Comparison of ENCODE assay signal across 14 cellular contexts in genomic region chr1:16150508-16150907, GRCh38. TPM values are rescaled to one million over a fixed set of nuclear protein-coding genes. Genes with fewer than 3 reads are reported as not detected.
DNase-seq lines count a peak whose midpoint lies in the region; ATAC-seq, FAIRE-seq and TF ChIP-seq lines count a peak whose summit lies in the region.
"Had no signal": no experiment of that assay in that cellular context is flagged by ENCODE, and none has a peak within 500 bp of the region (broad histone marks: within the 10 kb centered on the region; RNA-seq: fewer than 3 reads in every experiment).

No MANE protein-coding gene starts in this region.

- H3K27ac ChIP-seq in HEK293 (ENCODE audit: extremely low read depth, low read depth, low read length), result no peak overlapping the region
- H3K27ac ChIP-seq in ascending aorta, result peak overlapping the region; percentile 2 to 84
- peak overlapping the region; percentile 86 for H3K27ac ChIP-seq in HepG2 (ENCODE audit: extremely low read length, insufficient read depth, low read length)
- H3K27ac ChIP-seq in stomach, result peak overlapping the region in 4 of 5 donors; percentile 21 to 95 (median 92)
- no peak overlapping the region for H3K27ac ChIP-seq in GM23248

- H3K9ac ChIP-seq in HepG2 (ENCODE audit: insufficient read depth, low read depth, low read length) (0 out of 2 replicates have a peak overlapping the region, but pooled peaks have one; percentile 9), GM23248 (no peak overlapping the region)

- H3K36me3 ChIP-seq in HEK293 (ENCODE audit: control insufficient read depth in 2 of 2, insufficient read depth in 1 of 2, low read length in 2 of 2), result peaks cover 5 to 54% of the 10 kb centered on the region in 2 experiments; a peak in 2 of 3 replicates
- H3K36me3 ChIP-seq in ascending aorta, result peaks cover 9 to 34% of the 10 kb centered on the region in 2 donors
- peaks cover 26 to 52% of the 10 kb centered on the region in 2 experiments for H3K36me3 ChIP-seq in HepG2 (replicated peaks in 1 of 2; ENCODE audit: control insufficient read depth in 1 of 2, insufficient read depth in 2 of 2, low read length in 2 of 2)
- peaks cover 10 to 42% (median 25%) of the 10 kb centered on the region in 4 donors for H3K36me3 ChIP-seq in stomach
- peaks cover 24% of the 10 kb centered on the region; the same call in 1 of the 2 replicates for H3K36me3 ChIP-seq in GM23248 (ENCODE audit: low read depth)
- H3K36me3 ChIP-seq: BE2C had no signal

- H3K27me3 ChIP-seq in ascending aorta, result no peaks in the 10 kb centered on the region
- no peaks in the 10 kb centered on the region; a peak in 1 of 5 replicates for H3K27me3 ChIP-seq in HepG2 (ENCODE audit: control insufficient read depth in 1 of 2, insufficient read depth in 2 of 2, low read length in 2 of 2)
- peaks cover 0 to 9% (median 0%) of the 10 kb centered on the region in 3 donors for H3K27me3 ChIP-seq in stomach
- no peaks in the 10 kb centered on the region for H3K27me3 ChIP-seq in GM23248 (replicated peaks; ENCODE audit: insufficient read depth)
- H3K27me3 ChIP-seq: BE2C had no signal

- WGBS in HepG2 (ENCODE audit: low lambda C conversion rate), result 100% methylated on average over 6 of the region's 6 CpGs
- 47 to 73% (median 69%) methylated on average over 6 of the region's 6 CpGs for WGBS in stomach, 5 donors
- WGBS in GM23248 (ENCODE audit: low coverage in 1 of 2, low lambda C conversion rate in 2 of 2, missing lambda C conversion rate in 2 of 2), 2 experiments, result 83 to 86% methylated on average over 6 of the region's 6 CpGs

- no peak for DNase-seq in ascending aorta (ENCODE audit: low spot score in 2 of 2)
- no peak for DNase-seq in HepG2 (ENCODE audit: low spot score)
- DNase-seq in stomach, result no peak
- DNase-seq in GM23248, result no peak
- DNase-seq in GDM1 (lab: John Stamatoyannopoulos, UW), result no peak
- DNase-seq in activated CD4-positive, alpha-beta T cell treated with anti-CD3 and anti-CD28 coated beads, Interleukin-2, amount 50 U/mL, for 48 hours, result no peak
- DNase-seq: activated CD4-positive, alpha-beta T cell treated with anti-CD3 and anti-CD28 coated beads for 36 hours; activated T-cell treated with anti-CD3 and anti-CD28 coated beads for 4 hours; BE2C; hypothalamus; spleen had no signal

- intact Hi-C loops in ascending aorta (cut with DNase I), result no loop called here
- intact Hi-C loops in HepG2 (cut with micrococcal nuclease; ENCODE audit: unreplicated experiment), result no loop called here
- intact Hi-C loops in stomach (cut with DNase I; ENCODE audit: low total_unique reads), result no loop called here

- ATAC-seq in HepG2, result no peak
- ATAC-seq in esophagus mucosa, result no peak
- ATAC-seq: activated CD4-positive, alpha-beta T cell treated with anti-CD3 and anti-CD28 coated beads for 36 hours had no signal

- TF ChIP-seq CTCF in HEK293 (tag by site-specific recombination; IDR thresholded peaks at IDR 0.05) (no peak), ascending aorta (IDR thresholded peaks at IDR 0.05) (no peak), HepG2 (CRISPR knock-in tag; IDR thresholded peaks at IDR 0.05) (no peak), stomach (IDR thresholded peaks at IDR 0.05) (no peak)

- CTCF ChIA-PET in HEK293 (lab: Yijun Ruan, JAX) (interaction anchor here (0.5 to 7.8 kb wide), 4 partner anchors 20 to 79 kb away, joined by 3 to 117 read pairs (median 3); no protein-coding TSS in a partner anchor), HepG2 (lab: Yijun Ruan, JAX; ENCODE audit: low intra/inter-chr PET ratio, low total read pairs) (no interaction called here)

- no peak for TF ChIP-seq EP300 in HepG2 (IDR thresholded peaks at IDR 0.05; ENCODE audit: low read depth in 2 of 2, low read length in 2 of 2)
- TF ChIP-seq EP300 in HepG2 (CRISPR knock-in tag; IDR thresholded peaks at IDR 0.05; ENCODE audit: borderline replicate concordance), result no peak
- no peak for TF ChIP-seq EP300 in stomach (IDR thresholded peaks at IDR 0.05)

- H3K79me2 ChIP-seq in HepG2 (ENCODE audit: insufficient read depth, low read length), result peaks cover 80% of the 10 kb centered on the region
- peaks cover 76% of the 10 kb centered on the region for H3K79me2 ChIP-seq in GM23248 (ENCODE audit: insufficient read depth)

- TF ChIP-seq POLR2A in HepG2 (IDR thresholded peaks at IDR 0.05; ENCODE audit: insufficient read depth in 1 of 2, low read depth in 2 of 2, low read length in 2 of 2) (no peak), stomach (IDR thresholded peaks at IDR 0.05) (no peak)

- TF ChIP-seq RAD21 in HepG2 (CRISPR knock-in tag; IDR thresholded peaks at IDR 0.05), result no peak

- H3K4me1 ChIP-seq in HEK293 (ENCODE audit: control insufficient read depth, insufficient read depth, low read length) (peaks cover 7% of the 10 kb centered on the region; the same call in 1 of the 2 replicates), ascending aorta (peaks cover 12 to 62% of the 10 kb centered on the region in 2 donors), HepG2 (ENCODE audit: insufficient read depth, low read length) (peaks cover 85% of the 10 kb centered on the region), stomach (peaks cover 66 to 94% (median 72%) of the 10 kb centered on the region in 4 donors), GM23248 (ENCODE audit: insufficient read depth) (peaks cover 57% of the 10 kb centered on the region)
- H3K4me1 ChIP-seq: BE2C had no signal

- H2AFZ ChIP-seq in HepG2 (ENCODE audit: low read length) (no peak overlapping the region), GM23248 (no peak overlapping the region)

- H3K9me3 ChIP-seq in HEK293 (ENCODE audit: control insufficient read depth, insufficient read depth, low read depth, low read length) (no peaks in the 10 kb centered on the region), ascending aorta (no peaks in the 10 kb centered on the region), HepG2 (ENCODE audit: low read length) (no peaks in the 10 kb centered on the region), stomach (no peaks in the 10 kb centered on the region), GM23248 (ENCODE audit: low read depth) (no peaks in the 10 kb centered on the region)
- H3K9me3 ChIP-seq: BE2C, spleen had no signal

- in situ Hi-C loops in HepG2 (cut with HindIII; ENCODE audit: extremely low pct_ligation_motif_present, low pct_unique_long_range_greater_than_20kb) (no loop called here), GM23248 (cut with MboI) (no loop called here)

- H3K4me2 ChIP-seq in HepG2 (ENCODE audit: low read depth, low read length), result no peak overlapping the region; the same call in 1 of the 2 replicates
- H3K4me2 ChIP-seq in GM23248 (ENCODE audit: unreplicated experiment), result no peak overlapping the region

- FAIRE-seq in HepG2 (lab: Jason Lieb, UNC), result no peak

- no peaks in the 10 kb centered on the region for H3K9me2 ChIP-seq in GM23248 (ENCODE audit: insufficient read depth)

- peaks cover 23% of the 10 kb centered on the region for H3F3A ChIP-seq in GM23248 (ENCODE audit: insufficient read depth)

- POLR2A ChIA-PET in HEK293 (lab: Yijun Ruan, JAX) (interaction anchor here (0.9 to 1.6 kb wide), 2 partner anchors 14 to 68 kb away, joined by 3 read pairs; no protein-coding TSS in a partner anchor), HepG2 (lab: Yijun Ruan, JAX) (no interaction called here)

- BruUV-seq in HepG2 (replicated peaks; lab: Mats Ljungman, UMichigan), result no TSS peak

- H4K20me1 ChIP-seq in HepG2 (ENCODE audit: insufficient read depth, low read length), result peaks cover 54% of the 10 kb centered on the region
- H4K20me1 ChIP-seq in GM23248 (ENCODE audit: insufficient read depth), result no peaks in the 10 kb centered on the region

- no peak overlapping the region for H3K4me3 ChIP-seq in HEK293 (ENCODE audit: low read depth, low read length)
- H3K4me3 ChIP-seq in ascending aorta, result peak overlapping the region in 1 of 2 donors; percentile 11
- H3K4me3 ChIP-seq in HepG2 (replicated peaks in 1 of 3; ENCODE audit: insufficient read depth in 1 of 3, low read depth in 2 of 3, low read length in 3 of 3), result no peak overlapping the region
- no peak overlapping the region for H3K4me3 ChIP-seq in stomach
- H3K4me3 ChIP-seq in GM23248, result no peak overlapping the region
- H3K4me3 ChIP-seq: spleen had no signal

TF ChIP-seq in HEK293, 187 proteins besides CTCF, POLR2A, EP300 and RAD21 (continues in another document):
- no peak for TF ChIP-seq ZNF426 (tag by site-specific recombination; IDR thresholded peaks at IDR 0.05)

RNA-seq across cellular contexts. Expression of gene EPHA2, which starts 5.4 kb away (rescaled TPM):
- 42.7 TPM for total RNA-seq in ascending aorta
- total RNA-seq in HepG2 (2016; rRNA removed; fragmentation: Illumina TruSeq; extraction: Trizol), result 15.5 and 33.6 TPM in 2 replicates
- 6.7 and 7.8 TPM in 2 replicates for total RNA-seq in HepG2 (2016; cell fraction: cytosol; rRNA removed; fragmentation: Illumina TruSeq; extraction: Trizol; ENCODE audit: low read depth)
- 10.8 and 35.8 TPM in 2 replicates for total RNA-seq in HepG2 (2016; cell fraction: insoluble cytoplasmic fraction; rRNA removed; fragmentation: Illumina TruSeq; extraction: Trizol)
- 14.9 and 16.9 TPM in 2 replicates for total RNA-seq in HepG2 (2016; cell fraction: membrane; rRNA removed; fragmentation: Illumina TruSeq; extraction: Trizol)
- total RNA-seq in HepG2 (2016; cell fraction: nucleus; rRNA removed; fragmentation: Illumina TruSeq; extraction: Trizol), result 41.9 and 47.9 TPM in 2 replicates
- polyA plus RNA-seq in HepG2 (2011; rRNA removed), result 53.6 and 62.5 TPM in 2 replicates
- polyA plus RNA-seq in HepG2 (2011; cell fraction: cytosol; rRNA removed), result 39.1 and 62.9 TPM in 2 replicates
- polyA plus RNA-seq in HepG2 (2011; cell fraction: nucleus; rRNA removed), result 163 and 212 TPM in 2 replicates
- polyA plus RNA-seq in HepG2 (2012), result 25.4 and 56.3 TPM in 2 replicates
- 2.1 and 2.2 TPM in 2 replicates for polyA plus RNA-seq in HepG2 (2016; cell fraction: cytosol; fragmentation: Illumina TruSeq; extraction: Trizol; ENCODE audit: low read depth)
- 11.5 and 14.9 TPM in 2 replicates for polyA plus RNA-seq in HepG2 (2016; cell fraction: insoluble cytoplasmic fraction; fragmentation: Illumina TruSeq; extraction: Trizol; ENCODE audit: low read depth)
- polyA plus RNA-seq in HepG2 (2016; cell fraction: membrane; fragmentation: Illumina TruSeq; extraction: Trizol; ENCODE audit: low read depth), result 5.7 and 6.8 TPM in 2 replicates
- polyA plus RNA-seq in HepG2 (2016; cell fraction: nucleus; fragmentation: Illumina TruSeq; extraction: Trizol; ENCODE audit: insufficient read depth, low read depth), result 84.4 and 87.2 TPM in 2 replicates
- polyA minus RNA-seq in HepG2 (2011; rRNA and poly(A)+ RNA removed; ENCODE audit: low replicate concordance), result 69.9 and 218 TPM in 2 replicates
- polyA minus RNA-seq in HepG2 (2011; cell fraction: cytosol; rRNA and poly(A)+ RNA removed), result 72.7 and 86.9 TPM in 2 replicates
- 65.6 and 79.3 TPM in 2 replicates for polyA minus RNA-seq in HepG2 (2011; cell fraction: nucleus; rRNA and poly(A)+ RNA removed)
- 100 to 1,000 TPM in 1 of 5 donors, 10 to 100 TPM in 3, 1 to 10 TPM in 1; 6.7 to 200 (median 42.7) TPM for total RNA-seq in stomach
- 10 to 100 TPM in 2 of 3 donors, 1 to 10 TPM in 1; 4.6 to 30.4 (median 11.0) TPM for polyA plus RNA-seq in stomach
- 20.4 and 21.7 TPM in 2 replicates for total RNA-seq in GM23248 (2014; rRNA removed; shearing (Covaris generic))
- 8.0 and 8.8 TPM in 2 replicates for polyA plus RNA-seq in GM23248 (2016; fragmentation: Nextera tagmentation; extraction: Ambion mirVana)
- total RNA-seq in esophagus mucosa, result 146 TPM
- total RNA-seq: T-helper 2 cell treated with Interferon-gamma antibody and Interleukin-4, amounts not matched to agents 100 ng/mL and 5 ng/mL, for 36 hours had no signal

Comparison
In these comparisons a context has a peak if more than half of its experiments do, and no peak if none do; other contexts are left out.
1. H3K27ac ChIP-seq: peak in ascending aorta (2 of 2), HepG2 (single experiment) and stomach (4 of 5); none in HEK293 (single experiment) and GM23248 (single experiment).